17 cellular contexts compared by ENCODE assay signal in genomic region chr12:27673285-27673684, GRCh38.
"Had no signal": no experiment of that assay in that cellular context is flagged by ENCODE, and none has a peak within 500 bp of the region (broad histone marks: within the 10 kb centered on the region; RNA-seq: fewer than 3 reads in every experiment).

No MANE protein-coding gene starts in this region.

- H3K9me3 ChIP-seq: adrenal gland, esophagus squamous epithelium, sigmoid colon had no signal

- H3K4me3 ChIP-seq: adrenal gland, esophagus squamous epithelium, sigmoid colon had no signal

- DNase-seq: activated CD4-positive, alpha-beta T cell treated with anti-CD3 and anti-CD28 coated beads for 1 hour; activated CD4-positive, alpha-beta T cell treated with anti-CD3 and anti-CD28 coated beads, Interleukin-2, amount 50 U/mL, for 48 hours; activated naive CD4-positive, alpha-beta T cell treated with anti-CD3 and anti-CD28 coated beads, Interleukin-2, amount 50 U/mL, for 16 hours; adrenal gland; caudate nucleus; cortex of kidney; effector CD4-positive, alpha-beta T cell; esophagus squamous epithelium; foreskin fibroblast; occipital lobe; sigmoid colon; stimulated activated CD4-positive, alpha-beta T cell treated with anti-CD3 and anti-CD28 coated beads, Interleukin-12 subunit alpha, Interleukin-12 subunit beta, amount 100 ng/mL, for 4 hours; stimulated activated CD4-positive, alpha-beta T cell treated with anti-CD3 and anti-CD28 coated beads, Interleukin-2, amount 100 ng/mL, for 24 hours; trophoblast cell had no signal

- H3K27me3 ChIP-seq: adrenal gland, esophagus squamous epithelium, sigmoid colon had no signal

- ATAC-seq: left lobe of liver; stimulated activated effector memory CD8-positive, alpha-beta T cell treated with anti-CD3 and anti-CD28 coated beads, Interleukin-12 subunit alpha, Interleukin-12 subunit beta, amount 100 ng/mL, for 72 hours had no signal

- H3K4me1 ChIP-seq: adrenal gland, esophagus squamous epithelium had no signal

- H3K27ac ChIP-seq: adrenal gland, VCaP had no signal
